ENCODE assay signal across 1 cellular context in the genomic region with DNA sequence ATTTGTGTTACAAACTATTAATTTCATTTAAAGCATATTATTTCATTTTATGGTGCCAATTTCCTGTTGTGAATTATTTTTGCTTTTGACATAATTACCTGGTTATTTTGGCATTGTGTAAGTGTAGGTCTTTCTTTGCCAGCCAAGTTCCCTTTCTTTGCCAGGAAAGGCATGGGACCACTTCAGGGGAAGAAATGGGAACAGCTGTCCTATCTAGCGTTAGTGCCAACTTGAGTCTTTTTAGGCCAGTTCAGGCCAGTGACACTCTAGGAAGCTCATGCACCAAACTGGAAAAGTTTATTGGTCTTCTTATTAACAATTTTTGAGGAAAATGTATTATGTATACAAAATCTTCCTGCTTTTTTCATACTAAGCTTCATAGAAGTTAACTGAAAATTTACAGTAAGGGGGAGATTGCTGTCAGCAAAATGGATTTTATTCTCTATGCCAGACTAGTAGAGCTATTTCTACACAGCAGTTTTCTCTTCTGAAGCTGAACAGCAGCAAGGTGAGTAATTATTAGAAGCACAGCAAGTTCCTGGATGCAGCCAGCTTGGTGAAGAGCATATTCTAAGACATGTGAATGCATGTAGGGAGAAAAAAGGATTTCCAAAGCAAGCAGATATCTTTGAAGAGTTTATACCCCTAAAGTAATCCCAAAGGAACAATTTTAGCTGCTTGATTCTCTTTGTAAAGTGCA.
TF ChIP-seq lines count a peak whose summit lies in the region.

No MANE protein-coding gene starts in this region.

TF ChIP-seq in GM23338, 12 proteins besides CTCF, POLR2A, EP300 and RAD21 (continued from another document):
- TF ChIP-seq, protein P1, sequence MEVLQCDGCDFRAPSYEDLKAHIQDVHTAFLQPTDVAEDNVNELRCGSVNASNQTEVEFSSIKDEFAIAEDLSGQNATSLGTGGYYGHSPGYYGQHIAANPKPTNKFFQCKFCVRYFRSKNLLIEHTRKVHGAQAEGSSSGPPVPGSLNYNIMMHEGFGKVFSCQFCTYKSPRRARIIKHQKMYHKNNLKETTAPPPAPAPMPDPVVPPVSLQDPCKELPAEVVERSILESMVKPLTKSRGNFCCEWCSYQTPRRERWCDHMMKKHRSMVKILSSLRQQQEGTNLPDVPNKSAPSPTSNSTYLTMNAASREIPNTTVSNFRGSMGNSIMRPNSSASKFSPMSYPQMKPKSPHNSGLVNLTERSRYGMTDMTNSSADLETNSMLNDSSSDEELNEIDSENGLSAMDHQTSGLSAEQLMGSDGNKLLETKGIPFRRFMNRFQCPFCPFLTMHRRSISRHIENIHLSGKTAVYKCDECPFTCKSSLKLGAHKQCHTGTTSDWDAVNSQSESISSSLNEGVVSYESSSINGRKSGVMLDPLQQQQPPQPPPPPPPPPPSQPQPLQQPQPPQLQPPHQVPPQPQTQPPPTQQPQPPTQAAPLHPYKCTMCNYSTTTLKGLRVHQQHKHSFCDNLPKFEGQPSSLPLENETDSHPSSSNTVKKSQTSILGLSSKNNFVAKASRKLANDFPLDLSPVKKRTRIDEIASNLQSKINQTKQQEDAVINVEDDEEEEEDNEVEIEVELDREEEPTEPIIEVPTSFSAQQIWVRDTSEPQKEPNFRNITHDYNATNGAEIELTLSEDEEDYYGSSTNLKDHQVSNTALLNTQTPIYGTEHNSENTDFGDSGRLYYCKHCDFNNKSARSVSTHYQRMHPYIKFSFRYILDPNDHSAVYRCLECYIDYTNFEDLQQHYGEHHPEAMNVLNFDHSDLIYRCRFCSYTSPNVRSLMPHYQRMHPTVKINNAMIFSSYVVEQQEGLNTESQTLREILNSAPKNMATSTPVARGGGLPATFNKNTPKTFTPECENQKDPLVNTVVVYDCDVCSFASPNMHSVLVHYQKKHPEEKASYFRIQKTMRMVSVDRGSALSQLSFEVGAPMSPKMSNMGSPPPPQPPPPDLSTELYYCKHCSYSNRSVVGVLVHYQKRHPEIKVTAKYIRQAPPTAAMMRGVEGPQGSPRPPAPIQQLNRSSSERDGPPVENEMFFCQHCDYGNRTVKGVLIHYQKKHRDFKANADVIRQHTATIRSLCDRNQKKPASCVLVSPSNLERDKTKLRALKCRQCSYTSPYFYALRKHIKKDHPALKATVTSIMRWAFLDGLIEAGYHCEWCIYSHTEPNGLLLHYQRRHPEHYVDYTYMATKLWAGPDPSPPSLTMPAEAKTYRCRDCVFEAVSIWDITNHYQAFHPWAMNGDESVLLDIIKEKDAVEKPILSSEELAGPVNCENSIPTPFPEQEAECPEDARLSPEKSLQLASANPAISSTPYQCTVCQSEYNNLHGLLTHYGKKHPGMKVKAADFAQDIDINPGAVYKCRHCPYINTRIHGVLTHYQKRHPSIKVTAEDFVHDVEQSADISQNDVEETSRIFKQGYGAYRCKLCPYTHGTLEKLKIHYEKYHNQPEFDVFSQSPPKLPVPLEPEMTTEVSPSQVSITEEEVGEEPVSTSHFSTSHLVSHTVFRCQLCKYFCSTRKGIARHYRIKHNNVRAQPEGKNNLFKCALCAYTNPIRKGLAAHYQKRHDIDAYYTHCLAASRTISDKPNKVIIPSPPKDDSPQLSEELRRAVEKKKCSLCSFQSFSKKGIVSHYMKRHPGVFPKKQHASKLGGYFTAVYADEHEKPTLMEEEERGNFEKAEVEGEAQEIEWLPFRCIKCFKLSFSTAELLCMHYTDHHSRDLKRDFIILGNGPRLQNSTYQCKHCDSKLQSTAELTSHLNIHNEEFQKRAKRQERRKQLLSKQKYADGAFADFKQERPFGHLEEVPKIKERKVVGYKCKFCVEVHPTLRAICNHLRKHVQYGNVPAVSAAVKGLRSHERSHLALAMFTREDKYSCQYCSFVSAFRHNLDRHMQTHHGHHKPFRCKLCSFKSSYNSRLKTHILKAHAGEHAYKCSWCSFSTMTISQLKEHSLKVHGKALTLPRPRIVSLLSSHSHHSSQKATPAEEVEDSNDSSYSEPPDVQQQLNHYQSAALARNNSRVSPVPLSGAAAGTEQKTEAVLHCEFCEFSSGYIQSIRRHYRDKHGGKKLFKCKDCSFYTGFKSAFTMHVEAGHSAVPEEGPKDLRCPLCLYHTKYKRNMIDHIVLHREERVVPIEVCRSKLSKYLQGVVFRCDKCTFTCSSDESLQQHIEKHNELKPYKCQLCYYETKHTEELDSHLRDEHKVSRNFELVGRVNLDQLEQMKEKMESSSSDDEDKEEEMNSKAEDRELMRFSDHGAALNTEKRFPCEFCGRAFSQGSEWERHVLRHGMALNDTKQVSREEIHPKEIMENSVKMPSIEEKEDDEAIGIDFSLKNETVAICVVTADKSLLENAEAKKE (CRISPR knock-in tag; IDR thresholded peaks at IDR 0.05): no peak
- no peak for TF ChIP-seq EZH2phosphoT487 (IDR thresholded peaks at IDR 0.05; ENCODE audit: unreplicated experiment)
- TF ChIP-seq POLR2AphosphoS5 (IDR thresholded peaks at IDR 0.05; ENCODE audit: low read depth): no peak
